Comparison of ENCODE assay signal across 8 cellular contexts in the genomic region with DNA sequence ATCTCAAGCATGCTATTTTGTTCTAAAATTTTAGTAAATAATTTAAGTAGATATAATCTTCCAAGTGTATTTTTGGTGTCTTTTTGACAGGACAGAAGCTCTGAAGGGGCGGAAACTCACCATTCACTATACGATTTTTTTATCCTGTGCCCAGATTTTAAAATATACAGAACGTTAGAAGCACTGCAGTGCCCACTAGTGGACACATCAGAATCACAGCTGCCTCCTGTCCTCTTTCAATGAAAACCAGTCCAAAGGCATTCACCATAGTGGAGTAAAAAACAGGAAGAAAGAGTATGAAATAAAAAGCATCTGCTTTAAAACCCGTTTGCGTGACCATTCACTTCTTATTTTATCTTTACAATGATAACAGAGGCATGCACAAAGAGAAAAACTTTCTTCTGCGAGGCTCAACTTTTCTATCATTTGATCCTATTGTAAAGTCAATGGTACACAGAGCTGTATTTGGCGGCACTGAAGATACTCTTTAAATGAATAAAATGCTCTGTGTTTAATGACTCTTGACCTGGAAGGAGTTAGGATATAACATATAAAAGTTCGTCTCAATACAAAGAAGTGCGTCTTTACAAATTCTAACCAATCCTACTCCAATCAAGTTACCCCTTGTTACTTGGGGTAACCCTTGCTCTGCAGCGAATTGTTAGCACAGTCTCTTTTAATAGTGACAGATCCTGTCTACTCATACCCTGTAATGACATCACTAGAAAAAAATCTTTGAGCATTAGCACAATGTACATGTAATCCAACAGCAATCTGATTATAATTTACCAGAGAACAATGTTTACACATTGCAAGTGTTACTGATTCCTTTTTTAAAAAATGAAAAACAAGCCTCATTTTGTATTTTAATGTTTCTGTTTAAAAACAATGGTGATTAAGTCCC.
DNase-seq lines count a peak whose midpoint lies in the region; ATAC-seq, FAIRE-seq and TF ChIP-seq lines count a peak whose summit lies in the region.

No MANE protein-coding gene starts in this region.

- TF ChIP-seq CTCF in esophagus muscularis mucosa (IDR thresholded peaks at IDR 0.05) = peak; percentile 67 to 81 (median 68)

- no peak overlapping the region for H3K27ac ChIP-seq in esophagus muscularis mucosa (replicated peaks in 1 of 4)

- H3K36me3 ChIP-seq in esophagus muscularis mucosa = no peaks in the 10 kb centered on the region

- intact Hi-C loops in esophagus muscularis mucosa (cut with DNase I) = no loop called here

- H3K9me3 ChIP-seq in esophagus muscularis mucosa = no peaks in the 10 kb centered on the region

- 46% methylated on average over 10 of the region's 10 CpGs for WGBS in esophagus muscularis mucosa

- TF ChIP-seq POLR2A in esophagus muscularis mucosa (IDR thresholded peaks at IDR 0.05; ENCODE audit: low read depth) = no peak

- H3K36me3 Mint-ChIP-seq in naive B cell = no peaks in the 10 kb centered on the region

- no peak overlapping the region for H3K4me3 Mint-ChIP-seq in naive B cell

- peaks cover 0 to 10% (median 2%) of the 10 kb centered on the region in 4 donors for H3K4me1 ChIP-seq in esophagus muscularis mucosa

- H3K27me3 Mint-ChIP-seq in naive B cell = peaks cover 0 to 18% (median 15%) of the 10 kb centered on the region in 3 donors

- no peak for TF ChIP-seq EP300 in esophagus muscularis mucosa (IDR thresholded peaks at IDR 0.05)

- FAIRE-seq in urothelium cell line (lab: Jason Lieb, UNC) = no peak

- DNase-seq in COR-L47 (lab: John Stamatoyannopoulos, UW) = peak; percentile 15
- peak; percentile 79 for DNase-seq in NCI-H1694 (lab: John Stamatoyannopoulos, UW)
- peak; percentile 26 for DNase-seq in UCSD-AML1 (lab: John Stamatoyannopoulos, UW; ENCODE audit: unreplicated experiment)
- DNase-seq in esophagus muscularis mucosa (ENCODE audit: extremely low spot score) = no peak
- DNase-seq in naive B cell = peak; percentile 7
- DNase-seq in urothelium cell line (ENCODE audit: low spot score) = peak; percentile 56

- H3K27me3 ChIP-seq in esophagus muscularis mucosa = peaks cover 0 to 13% (median 0%) of the 10 kb centered on the region in 4 donors

- H3K9me3 Mint-ChIP-seq in naive B cell = peaks cover 0 to 2% (median 0%) of the 10 kb centered on the region in 7 donors

- peak; percentile 53 for ATAC-seq in GM19452 (IDR thresholded peaks at IDR 0.05; ENCODE audit: unreplicated experiment)
- ATAC-seq in naive B cell (ENCODE audit: low read depth in 2 of 2) = no peak
- no peak for ATAC-seq in HG02970 (IDR thresholded peaks at IDR 0.05; ENCODE audit: low FRiP score, unreplicated experiment)

- H3K4me1 Mint-ChIP-seq in naive B cell = no peaks in the 10 kb centered on the region

- no peak overlapping the region for H3K4me3 ChIP-seq in esophagus muscularis mucosa

- H3K27ac Mint-ChIP-seq in naive B cell = no peak overlapping the region
